ENCODE assay signal across 16 cellular contexts in genomic region chr3:191005790-191006189, GRCh38.
DNase-seq lines count a peak whose midpoint lies in the region; ATAC-seq and TF ChIP-seq lines count a peak whose summit lies in the region.
"Had no signal": no experiment of that assay in that cellular context is flagged by ENCODE, and none has a peak within 500 bp of the region (broad histone marks: within the 10 kb centered on the region; RNA-seq: fewer than 3 reads in every experiment).

No MANE protein-coding gene starts in this region.

- DNase-seq in GM12865 (ENCODE audit: low read depth) (peak; percentile 64), GM23338 (ENCODE audit: low spot score) (peak; percentile 71), GM19238 (ENCODE audit: insufficient read length, low spot score) (no peak), Calu3 (no peak)
- DNase-seq in CD4-positive, alpha-beta T cell: no peak
- DNase-seq: activated CD4-positive, alpha-beta T cell treated with anti-CD3 and anti-CD28 coated beads, Interleukin-2, amount 50 U/mL, for 4 hours; BE2C; GM23248; NCI-H2171; PC-9; stimulated activated naive CD4-positive, alpha-beta T cell treated with Interleukin-2 at 50 U/mL for 16 hours had no signal

- TF ChIP-seq CTCF in GM12865 (IDR thresholded peaks at IDR 0.05; ENCODE audit: insufficient read depth, low read depth, low read length, missing control alignments) (no peak), GM23338 (conservative IDR thresholded peaks at IDR 0.05; ENCODE audit: low read depth in 2 of 2) (no peak), Calu3 (IDR thresholded peaks at IDR 0.05; ENCODE audit: unreplicated experiment) (no peak)
- TF ChIP-seq CTCF in CD4-positive, alpha-beta T cell (IDR thresholded peaks at IDR 0.05): no peak

- H3K36me3 Mint-ChIP-seq in GM23338 (ENCODE audit: low read depth): no peaks in the 10 kb centered on the region
- H3K36me3 Mint-ChIP-seq in CD4-positive, alpha-beta T cell (ENCODE audit: low read depth): no peaks in the 10 kb centered on the region
- no peaks in the 10 kb centered on the region for H3K36me3 Mint-ChIP-seq in Calu3 (ENCODE audit: insufficient read depth, unreplicated experiment)

- POLR2A ChIA-PET in CD4-positive, alpha-beta T cell (lab: Charles Lee): no interaction called here

- intact Hi-C loops in CD4-positive, alpha-beta T cell (cut with DNase I, micrococcal nuclease): no loop called here
- intact Hi-C loops in Calu3 (cut with micrococcal nuclease; ENCODE audit: unreplicated experiment): no loop called here

- H3F3A ChIP-seq in GM23338 (replicated peaks; ENCODE audit: low read depth): no peaks in the 10 kb centered on the region

- H3K4me1 Mint-ChIP-seq in GM23338 (peaks cover 8% of the 10 kb centered on the region; the same call in 2 of the 3 replicates), Calu3 (ENCODE audit: low read depth, unreplicated experiment) (no peaks in the 10 kb centered on the region)
- H3K4me1 Mint-ChIP-seq in CD4-positive, alpha-beta T cell (ENCODE audit: low read depth): no peaks in the 10 kb centered on the region

- ATAC-seq in GM23338 (peak; percentile 81), HG03521 (IDR thresholded peaks at IDR 0.05; ENCODE audit: unreplicated experiment) (peak; percentile 54), GM18858 (IDR thresholded peaks at IDR 0.05; ENCODE audit: unreplicated experiment) (no peak)
- ATAC-seq in CD4-positive, alpha-beta T cell (ENCODE audit: poor library complexity): no peak

- 0 out of 2 replicates have a peak overlapping the region, but pooled peaks have one; percentile 43 for H3K27ac ChIP-seq in GM23338 (ENCODE audit: low read depth)
- no peak overlapping the region for H3K27ac ChIP-seq in iPS-20b (ENCODE audit: low read length)
- no peak overlapping the region for H3K27ac ChIP-seq in CD4-positive, alpha-beta T cell (ENCODE audit: low read depth, low read length)
- H3K27ac ChIP-seq: breast epithelium, GM23248, PC-9 had no signal

- H3K79me2 ChIP-seq in GM23338 (replicated peaks; ENCODE audit: insufficient read depth): no peaks in the 10 kb centered on the region

- no peak overlapping the region for H3K4me3 Mint-ChIP-seq in GM23338
- H3K4me3 Mint-ChIP-seq in CD4-positive, alpha-beta T cell: no peak overlapping the region
- no peak overlapping the region for H3K4me3 Mint-ChIP-seq in Calu3 (ENCODE audit: low read depth, unreplicated experiment)

- H3K27me3 ChIP-seq in GM23338 (ENCODE audit: insufficient read depth) (no peaks in the 10 kb centered on the region), iPS-20b (ENCODE audit: insufficient read depth, low read length) (no peaks in the 10 kb centered on the region)
- H3K27me3 ChIP-seq in CD4-positive, alpha-beta T cell (ENCODE audit: control insufficient read depth, insufficient read depth, low read length): no peaks in the 10 kb centered on the region
- H3K27me3 ChIP-seq: BE2C, breast epithelium had no signal

- no peak overlapping the region for H3K4me2 ChIP-seq in GM23338
- H3K4me2 ChIP-seq: PC-9 had no signal

- H2AFZ ChIP-seq in GM23338: no peak overlapping the region
- H2AFZ ChIP-seq: GM23248, PC-9 had no signal

- H3K27me3 Mint-ChIP-seq in GM23338 (ENCODE audit: insufficient read depth, low read depth, poor library complexity) (no peaks in the 10 kb centered on the region), Calu3 (ENCODE audit: unreplicated experiment) (no peaks in the 10 kb centered on the region)
- no peaks in the 10 kb centered on the region for H3K27me3 Mint-ChIP-seq in CD4-positive, alpha-beta T cell

- peak overlapping the region; percentile 41; the same call in 1 of the 2 replicates for H3K27ac Mint-ChIP-seq in GM23338
- H3K27ac Mint-ChIP-seq in CD4-positive, alpha-beta T cell: no peak overlapping the region
- no peak overlapping the region for H3K27ac Mint-ChIP-seq in Calu3 (ENCODE audit: unreplicated experiment)
- H3K27ac Mint-ChIP-seq: activated T-helper 2 cell treated with anti-CD3 and anti-CD28 coated beads, Interferon-gamma antibody, Interleukin-2, Interleukin-4, amounts not matched to agents 10 μg/mL and 5 μg/mL and 100 μg/mL, durations not matched to agents 14 hours and 24 hours and 36 hours had no signal

- no peaks in the 10 kb centered on the region; the same call in 1 of the 2 replicates for H3K4me1 ChIP-seq in GM23338 (ENCODE audit: insufficient read depth)
- H3K4me1 ChIP-seq in iPS-20b (ENCODE audit: insufficient read depth, low read length): peaks cover 18% of the 10 kb centered on the region
- H3K4me1 ChIP-seq: BE2C, breast epithelium had no signal

- no peaks in the 10 kb centered on the region for H3K9me2 ChIP-seq in GM23338 (ENCODE audit: insufficient read depth)

- no peaks in the 10 kb centered on the region for H3K36me3 ChIP-seq in GM23338 (ENCODE audit: insufficient read depth)
- H3K36me3 ChIP-seq in iPS-20b (ENCODE audit: insufficient read depth, low read depth, low read length): no peaks in the 10 kb centered on the region
- H3K36me3 ChIP-seq: BE2C, breast epithelium had no signal

- no peaks in the 10 kb centered on the region for H4K20me1 ChIP-seq in GM23338 (replicated peaks; ENCODE audit: insufficient read depth)

- H3K9me3 Mint-ChIP-seq in GM23338 (no peaks in the 10 kb centered on the region), Calu3 (ENCODE audit: low read depth, unreplicated experiment) (no peaks in the 10 kb centered on the region)
- peaks cover 4% of the 10 kb centered on the region for H3K9me3 Mint-ChIP-seq in CD4-positive, alpha-beta T cell

- CTCF ChIA-PET in CD4-positive, alpha-beta T cell (lab: Charles Lee): no interaction called here
- CTCF ChIA-PET in Calu3 (lab: Charles Lee): interaction anchor here (1.4 kb wide), 1 partner anchor 45 kb away, joined by 3 read pairs; no protein-coding TSS in a partner anchor

- H3K9ac ChIP-seq in iPS-20b (ENCODE audit: low read depth, low read length): peak overlapping the region; percentile 22; the same call in 1 of the 2 replicates
- H3K9ac ChIP-seq: GM23248 had no signal

- H3K4me3 ChIP-seq in GM12865 (ENCODE audit: low read depth, low read length) (no peak overlapping the region), GM23338 (no peak overlapping the region), iPS-20b (ENCODE audit: low read length) (no peak overlapping the region)
- H3K4me3 ChIP-seq: breast epithelium, GM23248, PC-9 had no signal

- H3K9me3 ChIP-seq in iPS-20b (ENCODE audit: insufficient read depth, low read depth, low read length): no peaks in the 10 kb centered on the region
- no peaks in the 10 kb centered on the region for H3K9me3 ChIP-seq in CD4-positive, alpha-beta T cell (ENCODE audit: control insufficient read depth, low read length)
- H3K9me3 ChIP-seq: BE2C, breast epithelium had no signal

- no TSS peak for BruUV-seq in Calu3 (replicated peaks; lab: Mats Ljungman, UMichigan)

TF ChIP-seq in GM23338, 12 proteins besides CTCF, POLR2A, EP300 and RAD21:
- TF ChIP-seq REST (IDR thresholded peaks at IDR 0.05; ENCODE audit: unreplicated experiment): no peak
- no peak for TF ChIP-seq STAT1 (IDR thresholded peaks at IDR 0.05; ENCODE audit: unreplicated experiment)

Comparison
In these comparisons a context has a peak if more than half of its experiments do, and no peak if none do; other contexts are left out.
1. DNase-seq: peak in GM12865 (single experiment) and GM23338 (single experiment); none in CD4-positive, alpha-beta T cell (0 of 10), GM19238 (single experiment) and Calu3 (single experiment).
2. ATAC-seq: peak in GM23338 (single experiment) and HG03521 (single experiment); none in GM18858 (single experiment) and CD4-positive, alpha-beta T cell (single experiment).